ENCODE assay signal across 1 cellular context in genomic region chr7:1664711-1665591, GRCh38.
TF ChIP-seq lines count a peak whose summit lies in the region.

No MANE protein-coding gene starts in this region.

TF ChIP-seq in HEK293, 187 proteins besides CTCF, POLR2A, EP300 and RAD21 (continued from another document):
- TF ChIP-seq ZSCAN5A (tag by site-specific recombination; IDR thresholded peaks at IDR 0.05) (no peak), KLF1 (tag by site-specific recombination; IDR thresholded peaks at IDR 0.05) (peak; percentile 39; the same call in 1 of the 2 replicates), ZNF292 (tag by site-specific recombination; IDR thresholded peaks at IDR 0.05; ENCODE audit: borderline replicate concordance, low read depth) (no peak), HOXA7 (CRISPR knock-in tag; IDR thresholded peaks at IDR 0.05; ENCODE audit: borderline replicate concordance) (no peak), ZBTB1 (tag by site-specific recombination; IDR thresholded peaks at IDR 0.05) (no peak), ZNF521 (tag by site-specific recombination; IDR thresholded peaks at IDR 0.05) (no peak), ZFP41 (tag by site-specific recombination; IDR thresholded peaks at IDR 0.05; ENCODE audit: borderline replicate concordance) (no peak), SP2 (tag by site-specific recombination; IDR thresholded peaks at IDR 0.05) (0 out of 2 replicates have a peak, but pooled peaks have one; percentile 11), ZNF202 (tag by site-specific recombination; IDR thresholded peaks at IDR 0.05; ENCODE audit: borderline replicate concordance) (no peak), ZNF148 (tag by site-specific recombination; IDR thresholded peaks at IDR 0.05; ENCODE audit: borderline replicate concordance) (no peak), EGR2 (tag by site-specific recombination; IDR thresholded peaks at IDR 0.05; ENCODE audit: low read depth) (peak; percentile 58), ZNF610 (tag by site-specific recombination; IDR thresholded peaks at IDR 0.05; ENCODE audit: borderline replicate concordance) (no peak), ZNF692 (tag by site-specific recombination; IDR thresholded peaks at IDR 0.05) (no peak), KLF7 (tag by site-specific recombination; IDR thresholded peaks at IDR 0.05; ENCODE audit: borderline replicate concordance) (no peak), ZBTB10 (tag by site-specific recombination; IDR thresholded peaks at IDR 0.05) (peak; percentile 32; the same call in 1 of the 2 replicates), ZFP69B (tag by site-specific recombination; IDR thresholded peaks at IDR 0.05) (no peak), BCL11A (tag by site-specific recombination; IDR thresholded peaks at IDR 0.05; ENCODE audit: low read depth) (no peak)
TF ChIP-seq in HEK293: peak in this region for 26.
